Comparison of ENCODE assay signal across 10 cellular contexts in the genomic region with DNA sequence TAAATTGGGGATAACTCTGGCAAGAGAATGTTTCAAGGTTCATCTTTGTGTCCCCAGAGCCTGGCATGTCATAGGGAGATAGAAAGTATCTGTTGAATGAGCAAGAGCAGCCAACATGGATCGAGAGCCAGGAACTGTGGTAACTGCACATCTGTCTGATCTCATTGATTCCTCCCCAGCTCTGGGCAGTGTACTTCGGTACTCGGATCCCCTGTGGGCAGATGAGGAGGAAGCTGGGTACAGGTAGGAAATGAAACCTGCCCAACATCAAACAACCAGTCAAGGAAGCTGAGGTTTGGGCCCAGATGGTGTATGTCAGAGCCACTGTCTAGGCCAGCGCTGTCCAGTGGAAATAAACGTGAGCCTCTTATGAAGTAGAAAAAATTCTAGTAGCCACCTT.
DNase-seq lines count a peak whose midpoint lies in the region; ATAC-seq and TF ChIP-seq lines count a peak whose summit lies in the region.
"Had no signal": no experiment of that assay in that cellular context is flagged by ENCODE, and none has a peak within 500 bp of the region (broad histone marks: within the 10 kb centered on the region; RNA-seq: fewer than 3 reads in every experiment).

No MANE protein-coding gene starts in this region.

- H3K36me3 Mint-ChIP-seq in nephron progenitor cell (ENCODE audit: low read depth) (no peaks in the 10 kb centered on the region), mesothelial cell of epicardium (no peaks in the 10 kb centered on the region), HFFc6 (ENCODE audit: low read depth) (no peaks in the 10 kb centered on the region)

- peak overlapping the region; percentile 71 for H3K27ac Mint-ChIP-seq in nephron progenitor cell
- no peak overlapping the region for H3K27ac Mint-ChIP-seq in mesothelial cell of epicardium
- no peak overlapping the region for H3K27ac Mint-ChIP-seq in HFFc6

- TF ChIP-seq CTCF in nephron progenitor cell (IDR thresholded peaks at IDR 0.05) (no peak), mesothelial cell of epicardium (IDR thresholded peaks at IDR 0.05; ENCODE audit: unreplicated experiment) (no peak), HFFc6 (IDR thresholded peaks at IDR 0.05) (no peak)

- ATAC-seq in GM18867 (IDR thresholded peaks at IDR 0.05; ENCODE audit: unreplicated experiment) (peak; percentile 71), GM21737 (IDR thresholded peaks at IDR 0.05; ENCODE audit: unreplicated experiment) (peak; percentile 65)
- ATAC-seq: K562 had no signal

- peak in 4 of 5 donors; percentile 17 to 58 (median 24) for DNase-seq in T-helper 1 cell
- DNase-seq in nephron progenitor cell: no peak
- no peak for DNase-seq in mesothelial cell of epicardium (ENCODE audit: low spot score in 2 of 2, unreplicated experiment in 2 of 2)
- no peak for DNase-seq in amniotic stem cell (lab: John Stamatoyannopoulos, UW)
- DNase-seq in HFFc6: no peak
- DNase-seq in NCI-H345 treated with DMSO at 0.1 percent for 48 hours (lab: John Stamatoyannopoulos, UW; ENCODE audit: unreplicated experiment): no peak
- DNase-seq: SHP77 treated with DMSO at 0.1 percent for 48 hours had no signal

- H3K4me1 Mint-ChIP-seq in nephron progenitor cell (peaks cover 75% of the 10 kb centered on the region), mesothelial cell of epicardium (peaks cover 13% of the 10 kb centered on the region), HFFc6 (ENCODE audit: low read depth) (peaks cover 25% of the 10 kb centered on the region)

- H3K27me3 Mint-ChIP-seq in nephron progenitor cell (ENCODE audit: low read depth, poor library complexity) (peaks cover 12% of the 10 kb centered on the region), mesothelial cell of epicardium (ENCODE audit: low read depth) (no peaks in the 10 kb centered on the region), HFFc6 (ENCODE audit: insufficient read depth) (no peaks in the 10 kb centered on the region)

- H3K4me3 Mint-ChIP-seq in nephron progenitor cell (no peak overlapping the region), mesothelial cell of epicardium (no peak overlapping the region), HFFc6 (no peak overlapping the region)

- H3K9me3 Mint-ChIP-seq in nephron progenitor cell: no peaks in the 10 kb centered on the region
- no peaks in the 10 kb centered on the region for H3K9me3 Mint-ChIP-seq in mesothelial cell of epicardium
- no peaks in the 10 kb centered on the region for H3K9me3 Mint-ChIP-seq in HFFc6

Comparison
In these comparisons a context has a peak if more than half of its experiments do, and no peak if none do; other contexts are left out.
1. DNase-seq: peak in T-helper 1 cell (4 of 5); none in nephron progenitor cell (single experiment), mesothelial cell of epicardium (0 of 2), amniotic stem cell (single experiment), HFFc6 (single experiment) and NCI-H345 treated with DMSO at 0.1 percent for 48 hours (single experiment).